Comparison of ENCODE assay signal across 23 cellular contexts in the genomic region with DNA sequence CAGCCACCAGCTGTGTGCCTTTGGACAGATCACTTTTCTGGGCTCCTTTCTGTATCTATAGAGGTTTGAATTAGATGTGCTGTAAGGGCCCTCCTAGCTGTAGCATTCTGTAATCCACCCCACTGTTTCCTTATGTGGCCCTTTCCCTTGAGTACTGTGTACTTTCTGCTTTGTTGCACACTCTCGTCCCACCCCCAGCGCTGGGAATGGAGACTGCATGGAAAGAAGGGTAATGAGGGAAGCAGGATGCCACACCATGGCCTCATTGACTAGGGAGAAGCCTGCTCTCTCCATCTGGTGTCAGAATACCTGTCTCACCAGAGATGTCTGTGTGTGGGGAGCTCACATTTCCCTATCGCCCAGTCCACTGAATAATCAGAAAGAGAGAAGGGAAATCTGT. TPM values are rescaled to one million over a fixed set of nuclear protein-coding genes. Genes with fewer than 3 reads are reported as not detected.
"Had no signal": no experiment of that assay in that cellular context is flagged by ENCODE, and none has a peak within 500 bp of the region (broad histone marks: within the 10 kb centered on the region; RNA-seq: fewer than 3 reads in every experiment).

No MANE protein-coding gene starts in this region.

- H3K27me3 Mint-ChIP-seq: activated CD4-positive, alpha-beta T cell treated with anti-CD3 and anti-CD28 coated beads, Interleukin-2, amount 10 ng/mL, durations not matched to agents 7 days and 5 days; central memory CD8-positive, alpha-beta T cell; stimulated activated memory B cell treated with anti-CD40 and anti-IgM and Interleukin-4, amounts not matched to agents 10 μg/mL and 1 μg/mL and 100 μg/mL, for 72 hours had no signal

- H3K27me3 ChIP-seq: brain microvascular endothelial cell, gastrocnemius medialis, heart left ventricle, left lung, spleen had no signal

- H3K4me3 Mint-ChIP-seq: activated CD4-positive, alpha-beta T cell treated with anti-CD3 and anti-CD28 coated beads, Interleukin-2, amount 10 ng/mL, durations not matched to agents 7 days and 5 days; activated naive CD4-positive, alpha-beta T cell treated with anti-CD3 and anti-CD28 coated beads, Interleukin-2, amount 10 ng/mL, durations not matched to agents 7 days and 5 days; activated T-cell treated with anti-CD3 and anti-CD28 coated beads, Interleukin-2, amount 50 U/mL, for 4 hours; central memory CD8-positive, alpha-beta T cell; nephron; stimulated activated memory B cell treated with anti-CD40 and anti-IgM and Interleukin-4, amounts not matched to agents 10 μg/mL and 1 μg/mL and 100 μg/mL, for 72 hours had no signal

- DNase-seq: activated CD4-positive, alpha-beta T cell treated with anti-CD3 and anti-CD28 coated beads, Interleukin-2, amount 10 ng/mL, durations not matched to agents 7 days and 5 days; activated CD8-positive, alpha-beta memory T cell treated with anti-CD3 and anti-CD28 coated beads, Interleukin-2, amount 50 U/mL, for 4 hours; activated naive CD4-positive, alpha-beta T cell treated with anti-CD3 and anti-CD28 coated beads, Interleukin-2, amount 10 ng/mL, durations not matched to agents 7 days and 5 days; activated T-cell treated with anti-CD3 and anti-CD28 coated beads, Interleukin-2, amount 50 U/mL, for 4 hours; aorta; brain microvascular endothelial cell; gastrocnemius medialis; heart left ventricle; kidney; left lung; midbrain; nucleus accumbens; posterior cingulate gyrus; spleen; stimulated activated CD4-positive, alpha-beta T cell treated with anti-CD3 and anti-CD28 coated beads, Interleukin-4, amount 100 ng/mL, for 4 hours; T1000 had no signal

- ATAC-seq: activated CD4-positive, CD25-positive, alpha-beta regulatory T cell treated with anti-CD3 and anti-CD28 coated beads, Interleukin-2, amount 50 U/mL, for 24 hours; activated T-cell treated with anti-CD3 and anti-CD28 coated beads, Interleukin-2, amount 50 U/mL, for 4 hours; gastrocnemius medialis; heart left ventricle; left lung; stimulated activated memory B cell treated with anti-CD40 and anti-IgM and Interleukin-4, amounts not matched to agents 10 μg/mL and 1 μg/mL and 100 μg/mL, for 72 hours had no signal

- H3K27ac Mint-ChIP-seq: activated CD4-positive, alpha-beta T cell treated with anti-CD3 and anti-CD28 coated beads, Interleukin-2, amount 10 ng/mL, durations not matched to agents 7 days and 5 days; activated naive CD4-positive, alpha-beta T cell treated with anti-CD3 and anti-CD28 coated beads, Interleukin-2, amount 10 ng/mL, durations not matched to agents 7 days and 5 days; stimulated activated memory B cell treated with anti-CD40 and anti-IgM and Interleukin-4, amounts not matched to agents 10 μg/mL and 1 μg/mL and 100 μg/mL, for 72 hours had no signal

- H3K4me3 ChIP-seq: coronary artery, gastrocnemius medialis, heart left ventricle, left lung, spleen, thoracic aorta had no signal

- H3K36me3 Mint-ChIP-seq: activated naive CD4-positive, alpha-beta T cell treated with anti-CD3 and anti-CD28 coated beads, Interleukin-2, amount 10 ng/mL, durations not matched to agents 7 days and 5 days had no signal

- H3K4me1 Mint-ChIP-seq: activated CD4-positive, alpha-beta T cell treated with anti-CD3 and anti-CD28 coated beads, Interleukin-2, amount 10 ng/mL, durations not matched to agents 7 days and 5 days; activated naive CD4-positive, alpha-beta T cell treated with anti-CD3 and anti-CD28 coated beads, Interleukin-2, amount 10 ng/mL, durations not matched to agents 7 days and 5 days; central memory CD8-positive, alpha-beta T cell had no signal

- H3K36me3 ChIP-seq: brain microvascular endothelial cell had no signal

- H3K9me3 ChIP-seq: gastrocnemius medialis, heart left ventricle, left lung, spleen, thoracic aorta had no signal

- H3K9me3 Mint-ChIP-seq: activated CD4-positive, alpha-beta T cell treated with anti-CD3 and anti-CD28 coated beads, Interleukin-2, amount 10 ng/mL, durations not matched to agents 7 days and 5 days; activated naive CD4-positive, alpha-beta T cell treated with anti-CD3 and anti-CD28 coated beads, Interleukin-2, amount 10 ng/mL, durations not matched to agents 7 days and 5 days; activated T-cell treated with anti-CD3 and anti-CD28 coated beads, Interleukin-2, amount 50 U/mL, for 4 hours; central memory CD8-positive, alpha-beta T cell; nephron; stimulated activated memory B cell treated with anti-CD40 and anti-IgM and Interleukin-4, amounts not matched to agents 10 μg/mL and 1 μg/mL and 100 μg/mL, for 72 hours had no signal

- H3K27ac ChIP-seq: brain microvascular endothelial cell, coronary artery, heart left ventricle, left lung, spleen had no signal

RNA-seq across cellular contexts. Expression of gene GALNT16, which starts 13.6 kb away (rescaled TPM):
- total RNA-seq: activated CD4-positive, alpha-beta T cell treated with anti-CD3 and anti-CD28 coated beads, Interleukin-2, amount 10 ng/mL, durations not matched to agents 7 days and 5 days; lung microvascular endothelial cell had no signal
